ENCODE assay signal across 1 cellular context in genomic region chr16:912684-913613, GRCh38.
A peak's percentile ranks its signal among the peaks of the same experiment; 100 is the strongest.
TF ChIP-seq lines count a peak whose summit lies in the region.

No MANE protein-coding gene starts in this region.

TF ChIP-seq in HepG2, 621 proteins besides CTCF, POLR2A, EP300 and RAD21 (continued from another document and continues in another):
- peak; percentile 83 for TF ChIP-seq PATZ1 (CRISPR knock-in tag; IDR thresholded peaks at IDR 0.05)
- TF ChIP-seq TAF1 (CRISPR knock-in tag; IDR thresholded peaks at IDR 0.05) = no peak
- no peak for TF ChIP-seq MATR3 (CRISPR knock-in tag; IDR thresholded peaks at IDR 0.05)
- peak; percentile 63; the same call in 1 of the 2 replicates for TF ChIP-seq TRAFD1 (CRISPR knock-in tag; IDR thresholded peaks at IDR 0.05; ENCODE audit: borderline replicate concordance)
- 0 out of 2 replicates have a peak, but pooled peaks have one; percentile 45 for TF ChIP-seq NR0B2 (CRISPR knock-in tag; IDR thresholded peaks at IDR 0.05)
- peak; percentile 80 for TF ChIP-seq ZNF414 (CRISPR knock-in tag; IDR thresholded peaks at IDR 0.05)
- TF ChIP-seq TAF15 (IDR thresholded peaks at IDR 0.05; ENCODE audit: low read depth, low read length, poor library complexity, severe bottlenecking) = no peak
- TF ChIP-seq RBAK (CRISPR knock-in tag; IDR thresholded peaks at IDR 0.05) = no peak
- TF ChIP-seq ZNF513 (CRISPR knock-in tag; conservative IDR thresholded peaks at IDR 0.05) = no peak
- peak; percentile 75 for TF ChIP-seq FOXP4 (CRISPR knock-in tag; IDR thresholded peaks at IDR 0.05)
- peak; percentile 91 for TF ChIP-seq MXD4 (CRISPR knock-in tag; IDR thresholded peaks at IDR 0.05)
- no peak; the same call in 1 of the 2 replicates for TF ChIP-seq ZNF747 (CRISPR knock-in tag; IDR thresholded peaks at IDR 0.05; ENCODE audit: borderline replicate concordance)
- TF ChIP-seq GPN1 (CRISPR knock-in tag; IDR thresholded peaks at IDR 0.05; ENCODE audit: borderline replicate concordance) = no peak
- TF ChIP-seq ZNF138 (CRISPR knock-in tag; IDR thresholded peaks at IDR 0.05; ENCODE audit: low read depth) = no peak
- TF ChIP-seq ZNF775 (CRISPR knock-in tag; IDR thresholded peaks at IDR 0.05; ENCODE audit: borderline replicate concordance) = no peak
- no peak for TF ChIP-seq ZNF549 (CRISPR knock-in tag; IDR thresholded peaks at IDR 0.05)
- TF ChIP-seq FOSL2 (CRISPR knock-in tag; IDR thresholded peaks at IDR 0.05) = peak; percentile 71
- TF ChIP-seq GMEB1 (CRISPR knock-in tag; IDR thresholded peaks at IDR 0.05; ENCODE audit: borderline replicate concordance) = peak; percentile 69; the same call in 1 of the 2 replicates
- TF ChIP-seq DZIP1 (CRISPR knock-in tag; IDR thresholded peaks at IDR 0.05) = no peak
- no peak for TF ChIP-seq MEF2D (CRISPR knock-in tag; IDR thresholded peaks at IDR 0.05)
- no peak for TF ChIP-seq NFATC3 (CRISPR knock-in tag; IDR thresholded peaks at IDR 0.05)
- TF ChIP-seq ZNF335 (CRISPR knock-in tag; IDR thresholded peaks at IDR 0.05) = peak; percentile 57; the same call in 1 of the 2 replicates
- peak; percentile 85; the same call in 1 of the 2 replicates for TF ChIP-seq CCDC6 (CRISPR knock-in tag; IDR thresholded peaks at IDR 0.05)
- no peak; the same call in 1 of the 2 replicates for TF ChIP-seq TMF1 (CRISPR knock-in tag; IDR thresholded peaks at IDR 0.05; ENCODE audit: low read depth)
- no peak; the same call in 1 of the 2 replicates for TF ChIP-seq TOPORS (CRISPR knock-in tag; IDR thresholded peaks at IDR 0.05)
- TF ChIP-seq MIER3 (CRISPR knock-in tag; IDR thresholded peaks at IDR 0.05; ENCODE audit: borderline replicate concordance) = peak; percentile 87; the same call in 1 of the 2 replicates
- no peak for TF ChIP-seq ARID3A (IDR thresholded peaks at IDR 0.05; ENCODE audit: low read depth, low read length)
- TF ChIP-seq ZBTB1 (CRISPR knock-in tag; IDR thresholded peaks at IDR 0.05; ENCODE audit: borderline replicate concordance) = no peak
- TF ChIP-seq SNAPC2 (CRISPR knock-in tag; IDR thresholded peaks at IDR 0.05) = no peak
- TF ChIP-seq CREB1 (IDR thresholded peaks at IDR 0.05) = no peak
- no peak for TF ChIP-seq CREB1 (CRISPR knock-in tag; IDR thresholded peaks at IDR 0.05)
- TF ChIP-seq ERF (CRISPR knock-in tag; IDR thresholded peaks at IDR 0.05) = peak; percentile 79
- TF ChIP-seq NCOA5 (CRISPR knock-in tag; IDR thresholded peaks at IDR 0.05) = no peak
- TF ChIP-seq TBL1XR1 (IDR thresholded peaks at IDR 0.05; ENCODE audit: borderline replicate concordance, low read length, partially characterized antibody) = peak; percentile 92
- TF ChIP-seq ZBTB43 (CRISPR knock-in tag; conservative IDR thresholded peaks at IDR 0.05) = no peak
- no peak; the same call in 1 of the 2 replicates for TF ChIP-seq CBX5 (CRISPR knock-in tag; IDR thresholded peaks at IDR 0.05; ENCODE audit: borderline replicate concordance)
- no peak for TF ChIP-seq ZBTB42 (CRISPR knock-in tag; IDR thresholded peaks at IDR 0.05)
- no peak for TF ChIP-seq ZNF546 (CRISPR knock-in tag; conservative IDR thresholded peaks at IDR 0.05)
- TF ChIP-seq RBM39 (IDR thresholded peaks at IDR 0.05; ENCODE audit: low read depth, low read length, poor library complexity, severe bottlenecking) = no peak
- no peak for TF ChIP-seq E2F1 (CRISPR knock-in tag; IDR thresholded peaks at IDR 0.05)
- TF ChIP-seq RFXANK (CRISPR knock-in tag; IDR thresholded peaks at IDR 0.05) = no peak
- no peak for TF ChIP-seq ZNF737 (CRISPR knock-in tag; IDR thresholded peaks at IDR 0.05; ENCODE audit: borderline replicate concordance)
- TF ChIP-seq TFAP4 (IDR thresholded peaks at IDR 0.05; ENCODE audit: borderline replicate concordance, low read depth) = peak; percentile 83; the same call in 1 of the 2 replicates
